In the genomic region with DNA sequence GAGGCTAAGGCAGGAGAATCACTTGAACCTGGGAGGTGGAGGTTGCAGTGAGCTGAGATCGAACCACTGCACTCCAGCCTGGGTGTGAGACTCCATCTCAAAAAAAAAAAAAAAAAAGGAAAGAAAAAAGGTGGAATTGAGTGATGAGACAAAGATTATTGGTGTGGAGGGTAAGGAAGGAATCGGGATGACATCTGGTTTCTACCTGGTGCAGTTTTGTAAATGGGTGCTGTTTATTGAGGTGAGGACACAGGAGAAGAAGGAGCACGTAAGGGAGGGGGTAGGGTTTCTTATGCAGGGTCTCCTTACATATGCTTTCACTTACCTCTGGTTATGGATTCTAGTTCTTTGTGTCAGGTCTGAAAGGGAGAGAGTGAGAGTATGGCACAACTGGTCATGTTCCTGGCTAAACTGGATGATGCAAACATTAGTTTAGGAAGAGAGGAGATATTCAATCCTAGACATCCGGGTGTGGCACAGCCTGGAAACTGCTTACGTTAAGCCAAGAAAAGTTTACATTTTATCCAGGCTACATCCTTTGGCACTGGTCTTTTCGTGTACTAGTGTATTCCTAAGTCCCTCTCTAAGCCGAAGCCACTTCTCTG, we compare ENCODE assay signal across 21 cellular contexts. TPM values are rescaled to one million over a fixed set of nuclear protein-coding genes. Genes with fewer than 3 reads are reported as not detected.
DNase-seq lines count a peak whose midpoint lies in the region; ATAC-seq and TF ChIP-seq lines count a peak whose summit lies in the region.
"Had no signal": no experiment of that assay in that cellular context is flagged by ENCODE, and none has a peak within 500 bp of the region (broad histone marks: within the 10 kb centered on the region; RNA-seq: fewer than 3 reads in every experiment).

No MANE protein-coding gene starts in this region.

- no peaks in the 10 kb centered on the region for H3K27me3 Mint-ChIP-seq in CD8-positive, alpha-beta memory T cell
- no peaks in the 10 kb centered on the region for H3K27me3 Mint-ChIP-seq in nephron (ENCODE audit: low read depth)
- H3K27me3 Mint-ChIP-seq: stimulated activated memory B cell treated with anti-CD40 and anti-IgM and Interleukin-4, amounts not matched to agents 10 μg/mL and 1 μg/mL and 100 μg/mL, for 72 hours had no signal

- H3K4me3 Mint-ChIP-seq in CD8-positive, alpha-beta memory T cell: peak overlapping the region in 6 of 7 donors; percentile 7 to 49 (median 30)
- peak overlapping the region in 2 of 3 experiments; percentile 2 to 26 for H3K4me3 Mint-ChIP-seq in nephron
- H3K4me3 Mint-ChIP-seq: activated CD8-positive, alpha-beta T cell treated with anti-CD3 and anti-CD28 coated beads, Interleukin-2, amount 10 ng/mL, durations not matched to agents 7 days and 5 days; HFFc6; stimulated activated memory B cell treated with anti-CD40 and anti-IgM and Interleukin-4, amounts not matched to agents 10 μg/mL and 1 μg/mL and 100 μg/mL, for 72 hours had no signal

- H3K4me1 ChIP-seq in CD8-positive, alpha-beta memory T cell (ENCODE audit: insufficient read depth, low read length): peaks cover 82% of the 10 kb centered on the region
- H3K4me1 ChIP-seq in HAP-1: peaks cover 8% of the 10 kb centered on the region; the same call in 1 of the 2 replicates

- H3K27ac ChIP-seq in CD8-positive, alpha-beta memory T cell (ENCODE audit: low read depth, low read length): no peak overlapping the region
- peak overlapping the region; percentile 24 for H3K27ac ChIP-seq in RWPE1
- H3K27ac ChIP-seq: BLaER1, tibial nerve had no signal

- TF ChIP-seq CTCF in RWPE1 (conservative IDR thresholded peaks at IDR 0.05; ENCODE audit: low read depth) (no peak), epithelial cell of esophagus (IDR thresholded peaks at IDR 0.05; ENCODE audit: insufficient read depth, low read depth, low read length, missing control alignments) (no peak), nephron (IDR thresholded peaks at IDR 0.05; ENCODE audit: unreplicated experiment in 3 of 3) (no peak)

- peak overlapping the region in 7 of 8 donors; percentile 9 to 61 (median 35) for H3K27ac Mint-ChIP-seq in CD8-positive, alpha-beta memory T cell
- no peak overlapping the region for H3K27ac Mint-ChIP-seq in nephron
- H3K27ac Mint-ChIP-seq: activated T-helper 2 cell treated with anti-CD3 and anti-CD28 coated beads, Interferon-gamma antibody, Interleukin-2, Interleukin-4, amounts not matched to agents 10 μg/mL and 5 μg/mL and 100 μg/mL, durations not matched to agents 14 hours and 24 hours and 36 hours; HFFc6; stimulated activated memory B cell treated with anti-CD40 and anti-IgM and Interleukin-4, amounts not matched to agents 10 μg/mL and 1 μg/mL and 100 μg/mL, for 72 hours had no signal

- CTCF ChIA-PET in CD8-positive, alpha-beta memory T cell (lab: Charles Lee): no interaction called here
- CTCF ChIA-PET in RWPE1 (lab: Yijun Ruan, JAX): interaction anchor here (0.6 to 0.7 kb wide), 2 partner anchors 116 to 406 kb away, joined by 4 read pairs; no protein-coding TSS in a partner anchor

- no peaks in the 10 kb centered on the region for H3K9me3 Mint-ChIP-seq in CD8-positive, alpha-beta memory T cell
- H3K9me3 Mint-ChIP-seq in nephron: no peaks in the 10 kb centered on the region
- H3K9me3 Mint-ChIP-seq: activated T-helper 2 cell treated with anti-CD3 and anti-CD28 coated beads, Interferon-gamma antibody, Interleukin-2, Interleukin-4, amounts not matched to agents 10 μg/mL and 5 μg/mL and 100 μg/mL, durations not matched to agents 14 hours and 24 hours and 36 hours; HFFc6; stimulated activated memory B cell treated with anti-CD40 and anti-IgM and Interleukin-4, amounts not matched to agents 10 μg/mL and 1 μg/mL and 100 μg/mL, for 72 hours had no signal

- in situ Hi-C loops in HAP-1 (cut with MboI; ENCODE audit: low sequenced_read_pairs): no loop called here

- H3K36me3 ChIP-seq in CD8-positive, alpha-beta memory T cell (ENCODE audit: insufficient read depth, low read length): no peaks in the 10 kb centered on the region
- H3K36me3 ChIP-seq in HAP-1 (replicated peaks): no peaks in the 10 kb centered on the region
- H3K36me3 ChIP-seq: tibial nerve had no signal

- no peaks in the 10 kb centered on the region for H3K27me3 ChIP-seq in CD8-positive, alpha-beta memory T cell (ENCODE audit: insufficient read depth, low read length, poor library complexity, severe bottlenecking)
- no peaks in the 10 kb centered on the region for H3K27me3 ChIP-seq in HAP-1 (ENCODE audit: low read depth)
- H3K27me3 ChIP-seq: BLaER1, tibial nerve had no signal

- DNase-seq in CD8-positive, alpha-beta memory T cell: no peak
- DNase-seq in RWPE1 (ENCODE audit: low spot score) (no peak), epithelial cell of esophagus (ENCODE audit: low read depth) (peak; percentile 14), HAP-1 (ENCODE audit: low spot score in 2 of 2) (no peak), A172 (ENCODE audit: low spot score) (no peak)
- no peak for DNase-seq in activated CD4-positive, alpha-beta T cell treated with anti-CD3 and anti-CD28 coated beads for 4 hours
- DNase-seq: activated CD8-positive, alpha-beta T cell treated with anti-CD3 and anti-CD28 coated beads, Interleukin-2, amount 10 ng/mL, durations not matched to agents 7 days and 5 days; DMS53; HFFc6; NCI-H1694 treated with DMSO at 0.1 percent for 48 hours; NCI-H345; NK-92 treated with Interleukin-12 subunit alpha and Interleukin-12 subunit beta, amount 100 ng/mL, for 24 hours; RPMI8226; SW 1271 had no signal

- no peaks in the 10 kb centered on the region for H3K9me3 ChIP-seq in CD8-positive, alpha-beta memory T cell (ENCODE audit: low read length)
- no peaks in the 10 kb centered on the region for H3K9me3 ChIP-seq in HAP-1
- H3K9me3 ChIP-seq: tibial nerve had no signal

- no peak overlapping the region for H3K4me3 ChIP-seq in CD8-positive, alpha-beta memory T cell (ENCODE audit: low read length)
- H3K4me3 ChIP-seq in epithelial cell of esophagus (ENCODE audit: low read length) (no peak overlapping the region), HAP-1 (no peak overlapping the region)
- H3K4me3 ChIP-seq: BLaER1, lung, tibial nerve had no signal

- no peak for ATAC-seq in GM18870 (IDR thresholded peaks at IDR 0.05; ENCODE audit: unreplicated experiment)
- ATAC-seq: activated CD8-positive, alpha-beta T cell treated with anti-CD3 and anti-CD28 coated beads, Interleukin-2, amount 10 ng/mL, durations not matched to agents 7 days and 5 days; stimulated activated memory B cell treated with anti-CD40 and anti-IgM and Interleukin-4, amounts not matched to agents 10 μg/mL and 1 μg/mL and 100 μg/mL, for 72 hours had no signal

- H3K36me3 Mint-ChIP-seq in CD8-positive, alpha-beta memory T cell: peaks cover 0 to 28% (median 13%) of the 10 kb centered on the region in 3 donors
- H3K36me3 Mint-ChIP-seq in nephron (ENCODE audit: low read depth): peaks cover 20% of the 10 kb centered on the region

- peaks cover 85 to 98% (median 95%) of the 10 kb centered on the region in 3 donors for H3K4me1 Mint-ChIP-seq in CD8-positive, alpha-beta memory T cell
- H3K4me1 Mint-ChIP-seq in nephron: peaks cover 81% of the 10 kb centered on the region

- POLR2A ChIA-PET in CD8-positive, alpha-beta memory T cell (lab: Charles Lee): interaction anchor here (0.9 kb wide), 1 partner anchor 26 kb away, joined by 3 read pairs; no protein-coding TSS in a partner anchor
- POLR2A ChIA-PET in RWPE1 (lab: Yijun Ruan, JAX; ENCODE audit: low non-redundant PET): no interaction called here

RNA-seq across cellular contexts. Expression of gene RALY, which starts 5.4 kb away (rescaled TPM):
- 100 to 1,000 TPM; 159 to 160 TPM for total RNA-seq in CD8-positive, alpha-beta memory T cell
- 230 TPM for polyA plus RNA-seq in CD8-positive, alpha-beta memory T cell
- 126 and 147 TPM in 2 replicates for total RNA-seq in A172 (2014; rRNA removed; shearing (Covaris generic))

Comparison
In these comparisons a context has a peak if more than half of its experiments do, and no peak if none do; other contexts are left out.
1. H3K27ac Mint-ChIP-seq: peak in CD8-positive, alpha-beta memory T cell (7 of 8); none in nephron (0 of 3).